22 cellular contexts compared by ENCODE assay signal in genomic region chr3:105606052-105606451, GRCh38.
DNase-seq lines count a peak whose midpoint lies in the region; TF ChIP-seq lines count a peak whose summit lies in the region.
"Had no signal": no experiment of that assay in that cellular context is flagged by ENCODE, and none has a peak within 500 bp of the region (broad histone marks: within the 10 kb centered on the region; RNA-seq: fewer than 3 reads in every experiment).

No MANE protein-coding gene starts in this region.

- H3K4me1 Mint-ChIP-seq in endodermal cell, result peaks cover 7% of the 10 kb centered on the region
- H3K4me1 Mint-ChIP-seq: activated CD4-positive, alpha-beta T cell treated with anti-CD3 and anti-CD28 coated beads, Interleukin-2, amount 10 ng/mL, durations not matched to agents 24 days and 14 days; CD4-positive, alpha-beta memory T cell; natural killer cell had no signal

- H3K36me3 Mint-ChIP-seq in endodermal cell (ENCODE audit: low read depth), result no peaks in the 10 kb centered on the region
- H3K36me3 Mint-ChIP-seq: activated naive CD8-positive, alpha-beta T cell; CD4-positive, alpha-beta memory T cell; natural killer cell had no signal

- no peak overlapping the region for H4K8ac ChIP-seq in mesenchymal stem cell (ENCODE audit: low read length)

- no peak overlapping the region for H2AK5ac ChIP-seq in mesenchymal stem cell (ENCODE audit: low read length, severe bottlenecking)

- no peak overlapping the region for H2BK120ac ChIP-seq in mesenchymal stem cell (ENCODE audit: low read depth, low read length)

- H3K27ac ChIP-seq in mesenchymal stem cell (ENCODE audit: low read length, poor library complexity, severe bottlenecking) (no peak overlapping the region), endodermal cell (ENCODE audit: low read depth, low read length) (no peak overlapping the region)
- H3K27ac ChIP-seq: cardiac muscle cell, ovary, thyroid gland had no signal

- no peak overlapping the region for H3K4me2 ChIP-seq in mesenchymal stem cell (ENCODE audit: low read length, poor library complexity, severe bottlenecking)

- no peak for TF ChIP-seq CTCF in cardiac fibroblast (IDR thresholded peaks at IDR 0.05; ENCODE audit: low read depth, low read length)
- TF ChIP-seq CTCF in endodermal cell (conservative IDR thresholded peaks at IDR 0.05), result no peak

- no peak overlapping the region for H3K14ac ChIP-seq in mesenchymal stem cell (ENCODE audit: low read length in 2 of 2)

- no peak overlapping the region for H2BK15ac ChIP-seq in mesenchymal stem cell (ENCODE audit: low read depth, poor library complexity, severe bottlenecking)

- H3K27me3 Mint-ChIP-seq in endodermal cell (ENCODE audit: insufficient read depth), result peaks cover 6% of the 10 kb centered on the region
- H3K27me3 Mint-ChIP-seq: CD4-positive, alpha-beta memory T cell had no signal

- no peaks in the 10 kb centered on the region for H3K27me3 ChIP-seq in mesenchymal stem cell (ENCODE audit: control insufficient read depth in 1 of 2, insufficient read depth in 1 of 2, low read length in 2 of 2)
- no peaks in the 10 kb centered on the region for H3K27me3 ChIP-seq in endodermal cell (ENCODE audit: control insufficient read depth, insufficient read depth, low read length, poor library complexity, severe bottlenecking)
- H3K27me3 ChIP-seq: cardiac muscle cell, ovary, thyroid gland had no signal

- H3K9me3 ChIP-seq in mesenchymal stem cell (ENCODE audit: control insufficient read depth, low read length) (no peaks in the 10 kb centered on the region), endodermal cell (ENCODE audit: control insufficient read depth, low read length) (peaks cover 14% of the 10 kb centered on the region)
- H3K9me3 ChIP-seq: ovary, thyroid gland had no signal

- H3K27ac Mint-ChIP-seq in endodermal cell, result no peak overlapping the region
- H3K27ac Mint-ChIP-seq: activated CD4-positive, alpha-beta T cell treated with anti-CD3 and anti-CD28 coated beads, Interleukin-2, amount 10 ng/mL, durations not matched to agents 24 days and 14 days; activated naive CD8-positive, alpha-beta T cell; CD4-positive, alpha-beta memory T cell; natural killer cell had no signal

- no peak overlapping the region for H3K4ac ChIP-seq in mesenchymal stem cell (ENCODE audit: low read depth in 1 of 2, low read length in 2 of 2)

- DNase-seq in Daoy (ENCODE audit: low read depth) (peak; percentile 8), M059J (ENCODE audit: low read depth) (peak; percentile 80), cardiac fibroblast (ENCODE audit: low read depth in 2 of 2) (peak; percentile 30 to 66), mesenchymal stem cell (peak; percentile 51), pons (ENCODE audit: low spot score) (no peak), NCI-H187 (lab: John Stamatoyannopoulos, UW) (no peak), ureter (ENCODE audit: low spot score) (no peak), endodermal cell (no peak)
- DNase-seq: CD4-positive, alpha-beta memory T cell; dermis blood vessel endothelial cell; DMS153; left colon; natural killer cell; NCI-H1436 treated with DMSO at 0.1 percent for 48 hours; NCI-H748 treated with DMSO at 0.1 percent for 48 hours; ovary; stimulated activated CD4-positive, alpha-beta T cell treated with anti-CD3 and anti-CD28 coated beads, Interleukin-2, amount 100 ng/mL, for 24 hours; stimulated activated naive CD4-positive, alpha-beta T cell treated with Interleukin-2 at 50 U/mL for 16 hours; thyroid gland had no signal

- H3K36me3 ChIP-seq in mesenchymal stem cell (ENCODE audit: control insufficient read depth in 1 of 2, insufficient read depth in 2 of 2, low read depth in 1 of 2, low read length in 2 of 2), result no peaks in the 10 kb centered on the region
- no peaks in the 10 kb centered on the region for H3K36me3 ChIP-seq in endodermal cell (ENCODE audit: control insufficient read depth, insufficient read depth, low read length)
- H3K36me3 ChIP-seq: cardiac muscle cell, ovary, thyroid gland had no signal

- H2BK12ac ChIP-seq in mesenchymal stem cell (ENCODE audit: low read length in 2 of 2), result no peak overlapping the region

- no peak overlapping the region for H3K4me3 Mint-ChIP-seq in endodermal cell
- H3K4me3 Mint-ChIP-seq: activated CD4-positive, alpha-beta T cell treated with anti-CD3 and anti-CD28 coated beads, Interleukin-2, amount 10 ng/mL, durations not matched to agents 24 days and 14 days; activated naive CD8-positive, alpha-beta T cell; CD4-positive, alpha-beta memory T cell; natural killer cell had no signal

- no peaks in the 10 kb centered on the region for H3K4me1 ChIP-seq in mesenchymal stem cell (ENCODE audit: control insufficient read depth, insufficient read depth, low read depth, low read length)
- no peaks in the 10 kb centered on the region for H3K4me1 ChIP-seq in endodermal cell (ENCODE audit: control insufficient read depth, insufficient read depth, low read length)

- H2AFZ ChIP-seq in mesenchymal stem cell (ENCODE audit: low read depth, low read length), result no peak overlapping the region

- H3K79me1 ChIP-seq in mesenchymal stem cell (replicated peaks; ENCODE audit: low read length, poor library complexity, severe bottlenecking), result no peaks in the 10 kb centered on the region

- H3K9ac ChIP-seq in mesenchymal stem cell (ENCODE audit: low read length), result no peak overlapping the region
- no peak overlapping the region for H3K9ac ChIP-seq in endodermal cell (ENCODE audit: extremely low read depth, low read length, poor library complexity, severe bottlenecking)

- no peak overlapping the region for H3K18ac ChIP-seq in mesenchymal stem cell (ENCODE audit: low read depth in 1 of 2, low read length in 2 of 2)

- no peak overlapping the region for H3K23ac ChIP-seq in mesenchymal stem cell (ENCODE audit: low read length in 2 of 2)

- no peak overlapping the region for H2BK5ac ChIP-seq in mesenchymal stem cell (ENCODE audit: low read depth, low read length, poor library complexity, severe bottlenecking)

- H3K4me3 ChIP-seq in cardiac fibroblast (replicated peaks in 1 of 2; ENCODE audit: low read depth in 2 of 2, low read length in 2 of 2) (no peak overlapping the region), mesenchymal stem cell (ENCODE audit: insufficient read depth in 1 of 2, low read depth in 1 of 2, low read length in 2 of 2) (no peak overlapping the region), endodermal cell (ENCODE audit: low read length) (no peak overlapping the region)
- H3K4me3 ChIP-seq: cardiac muscle cell, ovary, thyroid gland had no signal

- no peak overlapping the region for H4K91ac ChIP-seq in mesenchymal stem cell (ENCODE audit: low read length)

- H3K9me3 Mint-ChIP-seq in endodermal cell, result no peaks in the 10 kb centered on the region
- H3K9me3 Mint-ChIP-seq: activated CD4-positive, alpha-beta T cell treated with anti-CD3 and anti-CD28 coated beads, Interleukin-2, amount 10 ng/mL, durations not matched to agents 24 days and 14 days; CD4-positive, alpha-beta memory T cell; natural killer cell had no signal

Comparison
In these comparisons a context has a peak if more than half of its experiments do, and no peak if none do; other contexts are left out.
1. DNase-seq: peak in Daoy (single experiment), M059J (single experiment), cardiac fibroblast (2 of 2) and mesenchymal stem cell (single experiment); none in pons (single experiment), NCI-H187 (0 of 2), ureter (single experiment) and endodermal cell (single experiment).